ENCODE assay signal across 1 cellular context in genomic region chr16:29765167-29766032, GRCh38.
TF ChIP-seq lines count a peak whose summit lies in the region.

No MANE protein-coding gene starts in this region.

TF ChIP-seq in HepG2, 621 proteins besides CTCF, POLR2A, EP300 and RAD21 (continued from another document and continues in another):
- TF ChIP-seq THAP7 (CRISPR knock-in tag; IDR thresholded peaks at IDR 0.05) (0 out of 2 replicates have a peak, but pooled peaks have one; percentile 61), ONECUT2 (CRISPR knock-in tag; IDR thresholded peaks at IDR 0.05) (peak; percentile 100), ZNF329 (CRISPR knock-in tag; IDR thresholded peaks at IDR 0.05; ENCODE audit: low read depth) (no peak), ZNF180 (CRISPR knock-in tag; IDR thresholded peaks at IDR 0.05; ENCODE audit: borderline replicate concordance, low read depth) (no peak), ZNF615 (CRISPR knock-in tag; IDR thresholded peaks at IDR 0.05; ENCODE audit: borderline replicate concordance) (0 out of 2 replicates have a peak, but pooled peaks have one; percentile 34), POLR2AphosphoS5 (IDR thresholded peaks at IDR 0.05; ENCODE audit: low read depth, low read length) (no peak), THAP11 (CRISPR knock-in tag; IDR thresholded peaks at IDR 0.05) (peak; percentile 81), BRF2 (CRISPR knock-in tag; IDR thresholded peaks at IDR 0.05) (0 out of 2 replicates have a peak, but pooled peaks have one; percentile 58), TBX2 (CRISPR knock-in tag; IDR thresholded peaks at IDR 0.05; ENCODE audit: borderline replicate concordance) (peak; percentile 96), MATR3 (CRISPR knock-in tag; IDR thresholded peaks at IDR 0.05) (no peak), ZFX (CRISPR knock-in tag; IDR thresholded peaks at IDR 0.05; ENCODE audit: low read depth) (peak; percentile 64; the same call in 1 of the 2 replicates), PBX2 (CRISPR knock-in tag; IDR thresholded peaks at IDR 0.05) (peak; percentile 88), ATF7 (IDR thresholded peaks at IDR 0.05) (no peak), ATF7 (CRISPR knock-in tag; IDR thresholded peaks at IDR 0.05) (no peak; the same call in 1 of the 2 replicates), MLLT10 (CRISPR knock-in tag; IDR thresholded peaks at IDR 0.05) (no peak), ZBTB8A (CRISPR knock-in tag; IDR thresholded peaks at IDR 0.05; ENCODE audit: borderline replicate concordance, low read depth) (no peak), NAIF1 (CRISPR knock-in tag; IDR thresholded peaks at IDR 0.05; ENCODE audit: borderline replicate concordance) (0 out of 2 replicates have a peak, but pooled peaks have one; percentile 59), PRPF4 (IDR thresholded peaks at IDR 0.05; ENCODE audit: low read depth, low read length, poor library complexity, severe bottlenecking) (no peak), TAF1 (CRISPR knock-in tag; IDR thresholded peaks at IDR 0.05) (no peak), ATF1 (CRISPR knock-in tag; IDR thresholded peaks at IDR 0.05) (peak; percentile 63), U2AF1 (optimal IDR thresholded peaks at IDR 0.05; ENCODE audit: low read depth, low read length) (no peak), SP1 (IDR thresholded peaks at IDR 0.05) (no peak), SP1 (CRISPR knock-in tag; IDR thresholded peaks at IDR 0.05) (no peak), RARG (CRISPR knock-in tag; IDR thresholded peaks at IDR 0.05; ENCODE audit: low read depth) (no peak), GATA4 (IDR thresholded peaks at IDR 0.05; ENCODE audit: borderline replicate concordance, low read depth) (no peak; the same call in 1 of the 2 replicates), MEF2D (CRISPR knock-in tag; IDR thresholded peaks at IDR 0.05) (peak; percentile 94), ZNF879 (CRISPR knock-in tag; IDR thresholded peaks at IDR 0.05) (no peak), ZNF883 (CRISPR knock-in tag; IDR thresholded peaks at IDR 0.05; ENCODE audit: not compliant biosample characterization) (peak; percentile 44), IKZF1 (IDR thresholded peaks at IDR 0.05) (no peak), GABPB1 (CRISPR knock-in tag; IDR thresholded peaks at IDR 0.05) (peak; percentile 65), FOSL2 (CRISPR knock-in tag; IDR thresholded peaks at IDR 0.05) (peak; percentile 81), ZNF296 (CRISPR knock-in tag; conservative IDR thresholded peaks at IDR 0.05) (0 out of 2 replicates have a peak, but pooled peaks have one; percentile 12), ZZZ3 (CRISPR knock-in tag; IDR thresholded peaks at IDR 0.05; ENCODE audit: borderline replicate concordance) (no peak), ZNF609 (CRISPR knock-in tag; IDR thresholded peaks at IDR 0.05; ENCODE audit: borderline replicate concordance) (peak; percentile 93), MZF1 (CRISPR knock-in tag; IDR thresholded peaks at IDR 0.05; ENCODE audit: borderline replicate concordance) (peak; percentile 37; the same call in 1 of the 2 replicates), TCF7L2 (IDR thresholded peaks at IDR 0.05; ENCODE audit: low read depth, low read length) (no peak), ZNF724P (CRISPR knock-in tag; IDR thresholded peaks at IDR 0.05; ENCODE audit: borderline replicate concordance) (peak; percentile 81; the same call in 1 of the 2 replicates), ZNF567 (CRISPR knock-in tag; IDR thresholded peaks at IDR 0.05; ENCODE audit: borderline replicate concordance) (peak; percentile 92; the same call in 1 of the 2 replicates), ZFYVE20 (CRISPR knock-in tag; IDR thresholded peaks at IDR 0.05; ENCODE audit: borderline replicate concordance, low read depth) (no peak), NFRKB (IDR thresholded peaks at IDR 0.05) (no peak), MTF1 (CRISPR knock-in tag; IDR thresholded peaks at IDR 0.05) (no peak), AKAP8 (CRISPR knock-in tag; IDR thresholded peaks at IDR 0.05) (no peak), ZGPAT (CRISPR knock-in tag; IDR thresholded peaks at IDR 0.05) (peak; percentile 95), ZNF280D (CRISPR knock-in tag; IDR thresholded peaks at IDR 0.05) (peak; percentile 97), THAP8 (CRISPR knock-in tag; IDR thresholded peaks at IDR 0.05; ENCODE audit: borderline replicate concordance) (0 out of 2 replicates have a peak, but pooled peaks have one; percentile 57), REST (IDR thresholded peaks at IDR 0.05; ENCODE audit: borderline replicate concordance in 1 of 2, low read depth in 1 of 2, low read length in 2 of 2) (0 out of 4 replicates have a peak, but pooled peaks of 1 of the 2 experiments have one; percentile 14), ZBTB43 (CRISPR knock-in tag; conservative IDR thresholded peaks at IDR 0.05) (peak; percentile 80; the same call in 1 of the 2 replicates)
